ENCODE assay signal across 24 cellular contexts in the genomic region with DNA sequence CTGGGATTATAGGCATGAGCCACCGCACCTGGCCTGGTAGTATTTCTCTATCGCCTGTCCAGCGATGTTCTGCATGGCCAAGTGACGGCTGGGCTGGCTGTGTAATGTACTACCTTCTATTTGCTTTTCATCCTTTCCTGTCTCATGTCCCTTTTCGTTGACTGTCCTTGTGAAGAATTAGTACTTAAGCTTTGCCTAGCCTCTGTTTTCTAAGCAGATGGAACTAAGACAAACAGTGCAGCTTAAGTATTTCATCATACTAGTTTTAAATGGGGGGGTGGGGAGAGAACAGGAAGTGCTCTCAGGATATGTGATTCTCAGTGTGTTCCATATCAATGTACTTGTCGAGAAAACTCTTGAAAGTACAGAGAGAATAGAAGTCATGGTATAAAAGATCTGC. TPM values are rescaled to one million over a fixed set of nuclear protein-coding genes. Genes with fewer than 3 reads are reported as not detected.
DNase-seq lines count a peak whose midpoint lies in the region; ATAC-seq and TF ChIP-seq lines count a peak whose summit lies in the region.
"Had no signal": no experiment of that assay in that cellular context is flagged by ENCODE, and none has a peak within 500 bp of the region (broad histone marks: within the 10 kb centered on the region; RNA-seq: fewer than 3 reads in every experiment).

No MANE protein-coding gene starts in this region.

- ATAC-seq in HG03432 (IDR thresholded peaks at IDR 0.05; ENCODE audit: unreplicated experiment) = no peak
- ATAC-seq: activated CD8-positive, alpha-beta memory T cell treated with anti-CD3 and anti-CD28 coated beads, Interleukin-2, amount 10 ng/mL, durations not matched to agents 7 days and 5 days; activated naive CD4-positive, alpha-beta T cell treated with anti-CD3 and anti-CD28 coated beads, Interleukin-2, amount 50 U/mL, for 72 hours; gastrocnemius medialis had no signal

- DNase-seq in CD1c-positive myeloid dendritic cell (ENCODE audit: extremely low spot score) = peak; percentile 1
- peak; percentile 25 for DNase-seq in Jurkat, Clone E6-1 (ENCODE audit: low read depth, low spot score)
- DNase-seq in NOMO-1 (lab: John Stamatoyannopoulos, UW; ENCODE audit: unreplicated experiment in 2 of 2) = peak; percentile 53 to 58
- no peak for DNase-seq in endothelial cell (ENCODE audit: low spot score)
- no peak for DNase-seq in NCI-H748 treated with DMSO at 0.1 percent for 48 hours (lab: John Stamatoyannopoulos, UW)
- DNase-seq in erythroblast (lab: John Stamatoyannopoulos, UW) = no peak
- DNase-seq: activated CD4-positive, alpha-beta T cell treated with anti-CD3 and anti-CD28 coated beads for 48 hours; activated CD8-positive, alpha-beta memory T cell treated with anti-CD3 and anti-CD28 coated beads, Interleukin-2, amount 10 ng/mL, durations not matched to agents 7 days and 5 days; CD8-positive, alpha-beta memory T cell; DMS79; gastrocnemius medialis; hypothalamus; NCI-H1105; NCI-H2029; sigmoid colon had no signal

- peaks cover 9% of the 10 kb centered on the region for H3K4me1 Mint-ChIP-seq in endothelial cell (ENCODE audit: unreplicated experiment)
- H3K4me1 Mint-ChIP-seq: activated CD8-positive, alpha-beta memory T cell treated with anti-CD3 and anti-CD28 coated beads, Interleukin-2, amount 10 ng/mL, durations not matched to agents 7 days and 5 days; CD8-positive, alpha-beta memory T cell had no signal

- H3K36me3 Mint-ChIP-seq in endothelial cell (ENCODE audit: low read depth, unreplicated experiment) = no peaks in the 10 kb centered on the region
- H3K36me3 Mint-ChIP-seq: activated CD8-positive, alpha-beta memory T cell treated with anti-CD3 and anti-CD28 coated beads, Interleukin-2, amount 10 ng/mL, durations not matched to agents 7 days and 5 days; activated naive CD4-positive, alpha-beta T cell treated with anti-CD3 and anti-CD28 coated beads, Interleukin-2, amount 50 U/mL, for 72 hours; CD8-positive, alpha-beta memory T cell had no signal

- no peak overlapping the region for H3K4me3 ChIP-seq in Jurkat, Clone E6-1 (ENCODE audit: low read length)
- H3K4me3 ChIP-seq: ascending aorta, gastrocnemius medialis, sigmoid colon, vagina had no signal

- no peaks in the 10 kb centered on the region for H3K9me3 Mint-ChIP-seq in endothelial cell (ENCODE audit: unreplicated experiment)
- H3K9me3 Mint-ChIP-seq: activated naive CD4-positive, alpha-beta T cell treated with anti-CD3 and anti-CD28 coated beads, Interleukin-2, amount 50 U/mL, for 72 hours; CD8-positive, alpha-beta memory T cell had no signal

- TF ChIP-seq POLR2A in erythroblast (IDR thresholded peaks at IDR 0.05; ENCODE audit: low read length) = no peak

- no peak for TF ChIP-seq CTCF in endothelial cell (IDR thresholded peaks at IDR 0.05; ENCODE audit: unreplicated experiment)

- H3K27me3 Mint-ChIP-seq in endothelial cell (ENCODE audit: unreplicated experiment) = peaks cover 5% of the 10 kb centered on the region

- H3K27ac Mint-ChIP-seq in endothelial cell (ENCODE audit: unreplicated experiment) = peak overlapping the region; percentile 33
- H3K27ac Mint-ChIP-seq: activated CD8-positive, alpha-beta memory T cell treated with anti-CD3 and anti-CD28 coated beads, Interleukin-2, amount 10 ng/mL, durations not matched to agents 7 days and 5 days; activated naive CD4-positive, alpha-beta T cell treated with anti-CD3 and anti-CD28 coated beads, Interleukin-2, amount 50 U/mL, for 72 hours had no signal

- H3K4me3 Mint-ChIP-seq in endothelial cell (ENCODE audit: unreplicated experiment) = no peak overlapping the region
- H3K4me3 Mint-ChIP-seq: activated CD8-positive, alpha-beta memory T cell treated with anti-CD3 and anti-CD28 coated beads, Interleukin-2, amount 10 ng/mL, durations not matched to agents 7 days and 5 days; CD8-positive, alpha-beta memory T cell had no signal

RNA-seq across cellular contexts. Expression of gene CCL21, which starts 31.7 kb away (rescaled TPM):
- polyA plus RNA-seq in Jurkat, Clone E6-1 (2012; ENCODE audit: insufficient read depth, insufficient read length) = not detected
- total RNA-seq in endothelial cell (ENCODE audit: unreplicated experiment) = not detected
- total RNA-seq: activated CD8-positive, alpha-beta memory T cell treated with anti-CD3 and anti-CD28 coated beads, Interleukin-2, amount 10 ng/mL, durations not matched to agents 7 days and 5 days; activated naive CD4-positive, alpha-beta T cell treated with anti-CD3 and anti-CD28 coated beads, Interleukin-2, amount 50 U/mL, for 72 hours; CD8-positive, alpha-beta memory T cell; epithelial cell of proximal tubule; HT-29; mononuclear cell; temporal lobe had no signal
- polyA plus RNA-seq: CD8-positive, alpha-beta memory T cell; neural cell had no signal

RNA-seq across cellular contexts. Expression of gene CCL19, which starts 50.6 kb away (rescaled TPM):
- not detected for polyA plus RNA-seq in Jurkat, Clone E6-1 (2012; ENCODE audit: insufficient read depth, insufficient read length)
- not detected for total RNA-seq in endothelial cell (ENCODE audit: unreplicated experiment)
- total RNA-seq: activated CD8-positive, alpha-beta memory T cell treated with anti-CD3 and anti-CD28 coated beads, Interleukin-2, amount 10 ng/mL, durations not matched to agents 7 days and 5 days; activated naive CD4-positive, alpha-beta T cell treated with anti-CD3 and anti-CD28 coated beads, Interleukin-2, amount 50 U/mL, for 72 hours; CD8-positive, alpha-beta memory T cell; epithelial cell of proximal tubule; gastrocnemius medialis; HT-29; mononuclear cell; temporal lobe had no signal
- polyA plus RNA-seq: CD8-positive, alpha-beta memory T cell; neural cell had no signal

Comparison
In these comparisons a context has a peak if more than half of its experiments do, and no peak if none do; other contexts are left out.
1. DNase-seq: peak in CD1c-positive myeloid dendritic cell (single experiment), Jurkat, Clone E6-1 (single experiment) and NOMO-1 (2 of 2); none in endothelial cell (single experiment), NCI-H748 treated with DMSO at 0.1 percent for 48 hours (single experiment) and erythroblast (0 of 2).